9 cellular contexts compared by ENCODE assay signal in the genomic region with DNA sequence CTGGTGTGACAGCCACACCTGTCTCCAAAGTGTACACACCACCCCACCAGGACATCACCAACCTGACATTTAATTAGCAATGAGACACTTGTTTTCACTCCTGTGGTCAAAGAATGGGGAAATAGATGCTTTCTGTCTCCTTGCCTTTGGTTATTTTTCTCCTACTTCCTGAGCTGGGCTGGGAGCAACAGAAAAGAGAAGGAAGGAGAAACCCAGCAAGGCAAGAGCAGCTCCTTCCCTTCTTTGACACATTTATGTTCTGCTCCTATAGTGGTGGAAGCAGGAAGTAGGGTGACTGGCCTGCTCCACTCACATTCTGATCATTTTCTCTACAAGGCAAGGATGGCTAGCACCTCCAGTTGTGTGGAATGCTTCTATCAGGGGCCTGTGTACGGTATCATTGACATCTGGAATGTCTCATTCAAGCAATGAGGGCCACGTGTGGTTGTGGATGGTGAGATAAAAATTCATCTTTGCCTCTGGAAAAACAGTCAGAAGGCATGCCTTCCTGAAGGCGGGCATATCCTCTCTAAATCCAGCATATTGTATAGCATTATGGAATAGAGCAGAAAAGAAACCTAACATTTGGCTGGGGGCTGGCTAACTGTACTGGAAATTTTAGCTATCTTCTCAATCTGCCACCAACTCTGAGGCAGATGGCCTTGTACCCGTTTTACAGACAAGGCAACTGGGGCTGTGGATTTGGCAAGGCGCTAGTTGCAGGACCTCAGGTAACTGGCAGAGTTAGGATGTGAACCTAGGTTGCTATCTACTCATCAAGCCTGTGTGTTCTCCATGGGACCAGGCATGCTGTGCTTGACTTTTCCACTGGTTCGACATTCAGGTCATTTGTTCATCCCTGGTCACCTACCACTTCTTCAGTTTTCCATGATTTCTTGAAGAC. TPM values are rescaled to one million over a fixed set of nuclear protein-coding genes. Genes with fewer than 3 reads are reported as not detected.
DNase-seq lines count a peak whose midpoint lies in the region; ATAC-seq and TF ChIP-seq lines count a peak whose summit lies in the region.
"Had no signal": no experiment of that assay in that cellular context is flagged by ENCODE, and none has a peak within 500 bp of the region (broad histone marks: within the 10 kb centered on the region; RNA-seq: fewer than 3 reads in every experiment).

No MANE protein-coding gene starts in this region.

- H3K79me2 ChIP-seq in KMS-11 (ENCODE audit: insufficient read depth, low read depth): no peaks in the 10 kb centered on the region
- H3K79me2 ChIP-seq in Karpas-422 (ENCODE audit: low read length): no peaks in the 10 kb centered on the region

- peaks cover 7% of the 10 kb centered on the region for H3K36me3 Mint-ChIP-seq in mesothelial cell of epicardium

- no peaks in the 10 kb centered on the region for H3K27me3 Mint-ChIP-seq in mesothelial cell of epicardium (ENCODE audit: low read depth)

- no peaks in the 10 kb centered on the region for H3K9me2 ChIP-seq in Karpas-422 (replicated peaks; ENCODE audit: insufficient read depth, low read length)

- H3K27me3 ChIP-seq in A673 (replicated peaks; ENCODE audit: insufficient read depth, low read depth, low read length, poor library complexity): no peaks in the 10 kb centered on the region
- no peaks in the 10 kb centered on the region for H3K27me3 ChIP-seq in KMS-11 (ENCODE audit: insufficient read depth, low read depth)
- no peaks in the 10 kb centered on the region for H3K27me3 ChIP-seq in adipocyte (replicated peaks; ENCODE audit: control insufficient read depth, insufficient read depth, low read length)
- peaks cover 5% of the 10 kb centered on the region; the same call in 1 of the 2 replicates for H3K27me3 ChIP-seq in Karpas-422 (ENCODE audit: low read length)

- H4K20me1 ChIP-seq in KMS-11 (ENCODE audit: insufficient read depth): no peaks in the 10 kb centered on the region
- no peaks in the 10 kb centered on the region for H4K20me1 ChIP-seq in Karpas-422 (ENCODE audit: insufficient read depth, low read depth, low read length)

- TF ChIP-seq CTCF in A673 (conservative IDR thresholded peaks at IDR 0.05; ENCODE audit: low read depth, low read length): no peak
- TF ChIP-seq CTCF in KMS-11 (conservative IDR thresholded peaks at IDR 0.05; ENCODE audit: low read depth, low read length): no peak
- TF ChIP-seq CTCF in mesothelial cell of epicardium (IDR thresholded peaks at IDR 0.05; ENCODE audit: unreplicated experiment): no peak

- H2AFZ ChIP-seq in KMS-11 (ENCODE audit: low read depth) (peak overlapping the region; percentile 58), Karpas-422 (ENCODE audit: low read length) (no peak overlapping the region)

- H3K27ac ChIP-seq in A673 (ENCODE audit: low read depth, low read length, poor library complexity, severe bottlenecking) (peak overlapping the region; percentile 77), KMS-11 (peak overlapping the region; percentile 98), Karpas-422 (ENCODE audit: low read length) (no peak overlapping the region)

- POLR2A ChIA-PET in A673 (lab: Charles Lee; ENCODE audit: low non-redundant PET): no interaction called here

- H3K4me3 Mint-ChIP-seq in mesothelial cell of epicardium: no peak overlapping the region
- H3K4me3 Mint-ChIP-seq: neural crest cell had no signal

- ATAC-seq in HG03280 (IDR thresholded peaks at IDR 0.05; ENCODE audit: unreplicated experiment): no peak

- no peak overlapping the region for H3K4me3 ChIP-seq in A673 (ENCODE audit: low read depth, low read length, poor library complexity, severe bottlenecking)
- H3K4me3 ChIP-seq in KMS-11 (IDR thresholded peaks at IDR 0.05; ENCODE audit: insufficient read depth, low read depth, low read length): no peak overlapping the region
- H3K4me3 ChIP-seq in adipocyte (ENCODE audit: low read length): peak overlapping the region; percentile 3
- H3K4me3 ChIP-seq in Karpas-422 (ENCODE audit: low read length): no peak overlapping the region

- H3K36me3 ChIP-seq in A673 (ENCODE audit: insufficient read depth, low read length, poor library complexity, severe bottlenecking) (no peaks in the 10 kb centered on the region), KMS-11 (ENCODE audit: insufficient read depth) (no peaks in the 10 kb centered on the region), adipocyte (ENCODE audit: control insufficient read depth, insufficient read depth, low read length, severe bottlenecking) (no peaks in the 10 kb centered on the region), Karpas-422 (ENCODE audit: insufficient read depth, low read length) (no peaks in the 10 kb centered on the region)

- peaks cover 8% of the 10 kb centered on the region for H3K9me3 Mint-ChIP-seq in mesothelial cell of epicardium

- no TSS peak for BruUV-seq in A673 (replicated peaks; lab: Mats Ljungman, UMichigan)

- CTCF ChIA-PET in A673 (lab: Charles Lee): no interaction called here

- peak overlapping the region; percentile 90 for H3K4me2 ChIP-seq in KMS-11
- H3K4me2 ChIP-seq in Karpas-422 (ENCODE audit: low read depth, low read length, poor library complexity, severe bottlenecking): no peak overlapping the region

- H3K27ac Mint-ChIP-seq in mesothelial cell of epicardium: peak overlapping the region; percentile 99

- peaks cover 33% of the 10 kb centered on the region for H3K4me1 Mint-ChIP-seq in mesothelial cell of epicardium

- no peak for DNase-seq in A673 (ENCODE audit: low spot score)
- no peak for DNase-seq in adipocyte (ENCODE audit: low read depth)
- DNase-seq in mesothelial cell of epicardium (ENCODE audit: low spot score in 2 of 2, unreplicated experiment in 2 of 2): no peak
- no peak for DNase-seq in Karpas-422
- DNase-seq in NCI-H526 treated with DMSO at 0.1 percent for 48 hours (lab: John Stamatoyannopoulos, UW): no peak
- no peak for DNase-seq in NCI-H146 treated with DMSO at 0.1 percent for 48 hours (lab: John Stamatoyannopoulos, UW; ENCODE audit: unreplicated experiment)

- peaks cover 33% of the 10 kb centered on the region for H3K4me1 ChIP-seq in A673 (ENCODE audit: insufficient read depth, low read length, poor library complexity, severe bottlenecking)
- H3K4me1 ChIP-seq in KMS-11 (ENCODE audit: low read depth, poor library complexity, severe bottlenecking): peaks cover 54% of the 10 kb centered on the region
- peaks cover 72% of the 10 kb centered on the region for H3K4me1 ChIP-seq in adipocyte (ENCODE audit: control insufficient read depth, insufficient read depth, low read length)
- H3K4me1 ChIP-seq in Karpas-422 (ENCODE audit: low read length): peaks cover 14% of the 10 kb centered on the region

- intact Hi-C loops in A673 (cut with micrococcal nuclease; ENCODE audit: unreplicated experiment): no loop called here

- H3K9ac ChIP-seq in KMS-11: peak overlapping the region; percentile 63; the same call in 1 of the 2 replicates
- peak overlapping the region; percentile 91 for H3K9ac ChIP-seq in adipocyte (ENCODE audit: low read length)
- no peak overlapping the region for H3K9ac ChIP-seq in Karpas-422 (ENCODE audit: low read length)

- H3K9me3 ChIP-seq in A673 (ENCODE audit: low read depth, low read length, poor library complexity, severe bottlenecking) (no peaks in the 10 kb centered on the region), adipocyte (ENCODE audit: control insufficient read depth, low read length) (peaks cover 7% of the 10 kb centered on the region), Karpas-422 (ENCODE audit: low read length) (0 out of 2 replicates have a peak, but pooled peaks cover 4% of the 10 kb centered on the region)

RNA-seq across cellular contexts. Expression of gene LGALS3, which starts 24.7 kb away (rescaled TPM):
- total RNA-seq in A673 (2021): 11.0 and 13.3 TPM in 2 replicates
- total RNA-seq in mesothelial cell of epicardium: 17.1 to 19.4 TPM (median 19.2 TPM) in 3 replicates
- total RNA-seq in Karpas-422 (2014; rRNA removed; shearing (Covaris generic); ENCODE audit: low replicate concordance): not detected in 2 replicates

RNA-seq across cellular contexts. Expression of gene MAPK1IP1L, which starts 52.9 kb away (rescaled TPM):
- 150 and 164 TPM in 2 replicates for total RNA-seq in A673 (2021)
- 116 to 120 TPM (median 119 TPM) in 3 replicates for total RNA-seq in mesothelial cell of epicardium
- total RNA-seq in Karpas-422 (2014; rRNA removed; shearing (Covaris generic); ENCODE audit: low replicate concordance): 31.8 and 111 TPM in 2 replicates

Comparison
In these comparisons a context has a peak if more than half of its experiments do, and no peak if none do; other contexts are left out.
1. RNA of gene LGALS3, which starts 24.7 kb away (total RNA-seq): 17.1 to 19.4 TPM in mesothelial cell of epicardium and 11.0 to 13.3 TPM in A673; not detected in Karpas-422; every median in the first group is over 10 times any median in the second.